8 cellular contexts compared by ENCODE assay signal in genomic region chr2:173590278-173590811, GRCh38.
DNase-seq lines count a peak whose midpoint lies in the region; ATAC-seq and TF ChIP-seq lines count a peak whose summit lies in the region.

No MANE protein-coding gene starts in this region.

- H3K27ac Mint-ChIP-seq in WTC11: no peak overlapping the region

- H3K27ac ChIP-seq in brain microvascular endothelial cell (peak overlapping the region; percentile 68), lower lobe of right lung (no peak overlapping the region)

- TF ChIP-seq CTCF in brain microvascular endothelial cell (IDR thresholded peaks at IDR 0.05; ENCODE audit: low read depth, low read length, missing control alignments) (no peak), lower lobe of right lung (IDR thresholded peaks at IDR 0.05) (no peak), WTC11 (IDR thresholded peaks at IDR 0.05) (no peak)

- H3K9me3 ChIP-seq in lower lobe of right lung: peaks cover 6% of the 10 kb centered on the region

- H3K27me3 Mint-ChIP-seq in WTC11 (ENCODE audit: low read depth): peaks cover 6% of the 10 kb centered on the region

- H3K36me3 Mint-ChIP-seq in WTC11: peaks cover 29% of the 10 kb centered on the region

- peaks cover 9% of the 10 kb centered on the region for H3K4me1 Mint-ChIP-seq in WTC11

- CTCF ChIA-PET in WTC11 (lab: Charles Lee): no interaction called here

- intact Hi-C loops in lower lobe of right lung (cut with DNase I): no loop called here

- H3K36me3 ChIP-seq in brain microvascular endothelial cell (replicated peaks): no peaks in the 10 kb centered on the region
- H3K36me3 ChIP-seq in lower lobe of right lung: no peaks in the 10 kb centered on the region

- H3K4me3 ChIP-seq in brain microvascular endothelial cell (ENCODE audit: low read depth, low read length) (no peak overlapping the region), lower lobe of right lung (no peak overlapping the region)

- in situ Hi-C loops in brain microvascular endothelial cell (cut with HindIII; ENCODE audit: low pct_ligation_motif_present, low sequenced_read_pairs): no loop called here

- H3K4me3 Mint-ChIP-seq in WTC11: no peak overlapping the region

- peaks cover 11% of the 10 kb centered on the region for H3K4me1 ChIP-seq in lower lobe of right lung

- H3K9me3 Mint-ChIP-seq in WTC11: peaks cover 40% of the 10 kb centered on the region

- H3K27me3 ChIP-seq in brain microvascular endothelial cell (replicated peaks): no peaks in the 10 kb centered on the region
- no peaks in the 10 kb centered on the region for H3K27me3 ChIP-seq in lower lobe of right lung (ENCODE audit: low read depth)

- POLR2A ChIA-PET in WTC11 (lab: Charles Lee): no interaction called here

- DNase-seq in C1 segment of cervical spinal cord (lab: John Stamatoyannopoulos, UW) (peak in 8 of 14 donors; percentile 3 to 51 (median 16)), NCI-H2029 treated with DMSO at 0.1 percent for 48 hours (lab: John Stamatoyannopoulos, UW) (peak; percentile 96), brain microvascular endothelial cell (peak; percentile 95), lower lobe of right lung (peak; percentile 61), WTC11 (ENCODE audit: low spot score) (no peak), SKM-1 treated with dmso at 0.1 percent for 144 hours (lab: John Stamatoyannopoulos, UW; ENCODE audit: unreplicated experiment) (no peak)
- no peak for DNase-seq in stimulated activated CD8-positive, alpha-beta memory T cell treated with anti-CD3 and anti-CD28 coated beads, Interleukin-4, amount 100 ng/mL, for 48 hours

- ATAC-seq in lower lobe of right lung (peak; percentile 86 to 90), WTC11 (no peak), HG02885 (IDR thresholded peaks at IDR 0.05; ENCODE audit: poor library complexity, unreplicated experiment) (no peak)

TF ChIP-seq in WTC11, 78 proteins besides CTCF, POLR2A, EP300 and RAD21 (continues in another document):
- TF ChIP-seq GRHL2 (CRISPR knock-in tag; IDR thresholded peaks at IDR 0.05; ENCODE audit: insufficient replicate concordance, severe bottlenecking) (no peak), TCF7 (CRISPR knock-in tag; IDR thresholded peaks at IDR 0.05; ENCODE audit: low read depth) (no peak), FOXP1 (CRISPR knock-in tag; IDR thresholded peaks at IDR 0.05; ENCODE audit: borderline replicate concordance) (no peak), CREB1 (CRISPR knock-in tag; IDR thresholded peaks at IDR 0.05) (no peak), RORB (CRISPR knock-in tag; IDR thresholded peaks at IDR 0.05) (no peak), NFE2L1 (CRISPR knock-in tag; IDR thresholded peaks at IDR 0.05) (no peak), ZNF425 (CRISPR knock-in tag; conservative IDR thresholded peaks at IDR 0.05) (no peak), SP1 (CRISPR knock-in tag; conservative IDR thresholded peaks at IDR 0.05) (no peak), ZNF317 (CRISPR knock-in tag; IDR thresholded peaks at IDR 0.05; ENCODE audit: borderline replicate concordance, low read depth) (no peak), ZSCAN18 (CRISPR knock-in tag; IDR thresholded peaks at IDR 0.05) (no peak), PRDM15 (CRISPR knock-in tag; IDR thresholded peaks at IDR 0.05) (no peak), EMX1 (CRISPR knock-in tag; IDR thresholded peaks at IDR 0.05) (no peak), ZNF396 (CRISPR knock-in tag; IDR thresholded peaks at IDR 0.05; ENCODE audit: borderline replicate concordance) (no peak)
- TF ChIP-seq, protein P1, sequence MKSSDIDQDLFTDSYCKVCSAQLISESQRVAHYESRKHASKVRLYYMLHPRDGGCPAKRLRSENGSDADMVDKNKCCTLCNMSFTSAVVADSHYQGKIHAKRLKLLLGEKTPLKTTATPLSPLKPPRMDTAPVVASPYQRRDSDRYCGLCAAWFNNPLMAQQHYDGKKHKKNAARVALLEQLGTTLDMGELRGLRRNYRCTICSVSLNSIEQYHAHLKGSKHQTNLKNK (CRISPR knock-in tag; IDR thresholded peaks at IDR 0.05): no peak
- TF ChIP-seq, protein P2, sequence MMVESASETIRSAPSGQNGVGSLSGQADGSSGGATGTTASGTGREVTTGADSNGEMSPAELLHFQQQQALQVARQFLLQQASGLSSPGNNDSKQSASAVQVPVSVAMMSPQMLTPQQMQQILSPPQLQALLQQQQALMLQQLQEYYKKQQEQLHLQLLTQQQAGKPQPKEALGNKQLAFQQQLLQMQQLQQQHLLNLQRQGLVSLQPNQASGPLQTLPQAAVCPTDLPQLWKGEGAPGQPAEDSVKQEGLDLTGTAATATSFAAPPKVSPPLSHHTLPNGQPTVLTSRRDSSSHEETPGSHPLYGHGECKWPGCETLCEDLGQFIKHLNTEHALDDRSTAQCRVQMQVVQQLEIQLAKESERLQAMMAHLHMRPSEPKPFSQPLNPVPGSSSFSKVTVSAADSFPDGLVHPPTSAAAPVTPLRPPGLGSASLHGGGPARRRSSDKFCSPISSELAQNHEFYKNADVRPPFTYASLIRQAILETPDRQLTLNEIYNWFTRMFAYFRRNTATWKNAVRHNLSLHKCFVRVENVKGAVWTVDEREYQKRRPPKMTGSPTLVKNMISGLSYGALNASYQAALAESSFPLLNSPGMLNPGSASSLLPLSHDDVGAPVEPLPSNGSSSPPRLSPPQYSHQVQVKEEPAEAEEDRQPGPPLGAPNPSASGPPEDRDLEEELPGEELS (CRISPR knock-in tag; IDR thresholded peaks at IDR 0.05): no peak
- TF ChIP-seq, protein P3, sequence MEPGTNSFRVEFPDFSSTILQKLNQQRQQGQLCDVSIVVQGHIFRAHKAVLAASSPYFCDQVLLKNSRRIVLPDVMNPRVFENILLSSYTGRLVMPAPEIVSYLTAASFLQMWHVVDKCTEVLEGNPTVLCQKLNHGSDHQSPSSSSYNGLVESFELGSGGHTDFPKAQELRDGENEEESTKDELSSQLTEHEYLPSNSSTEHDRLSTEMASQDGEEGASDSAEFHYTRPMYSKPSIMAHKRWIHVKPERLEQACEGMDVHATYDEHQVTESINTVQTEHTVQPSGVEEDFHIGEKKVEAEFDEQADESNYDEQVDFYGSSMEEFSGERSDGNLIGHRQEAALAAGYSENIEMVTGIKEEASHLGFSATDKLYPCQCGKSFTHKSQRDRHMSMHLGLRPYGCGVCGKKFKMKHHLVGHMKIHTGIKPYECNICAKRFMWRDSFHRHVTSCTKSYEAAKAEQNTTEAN (CRISPR knock-in tag; IDR thresholded peaks at IDR 0.05): no peak

Comparison
In these comparisons a context has a peak if more than half of its experiments do, and no peak if none do; other contexts are left out.
1. DNase-seq: peak in C1 segment of cervical spinal cord (8 of 14), NCI-H2029 treated with DMSO at 0.1 percent for 48 hours (single experiment), brain microvascular endothelial cell (single experiment) and lower lobe of right lung (single experiment); none in WTC11 (single experiment), SKM-1 treated with dmso at 0.1 percent for 144 hours (single experiment) and stimulated activated CD8-positive, alpha-beta memory T cell treated with anti-CD3 and anti-CD28 coated beads, Interleukin-4, amount 100 ng/mL, for 48 hours (single experiment).
2. ATAC-seq: peak in lower lobe of right lung (2 of 2); none in WTC11 (single experiment) and HG02885 (single experiment).